Comparison of ENCODE assay signal across 8 cellular contexts in genomic region chrX:19455-19827, GRCh38.
DNase-seq lines count a peak whose midpoint lies in the region; ATAC-seq and TF ChIP-seq lines count a peak whose summit lies in the region.
"Not testable (repeated sequence)": the region's sequence is repeated elsewhere in the genome, so short reads cannot be mapped to it uniquely, and the experiment has no call there.

No MANE protein-coding gene starts in this region.

- H3K4me3 Mint-ChIP-seq in activated CD4-positive, alpha-beta T cell treated with anti-CD3 and anti-CD28 coated beads, Interleukin-2, amount 10 ng/mL, durations not matched to agents 24 days and 14 days; naive thymus-derived CD4-positive, alpha-beta T cell: not testable (repeated sequence)

- peak; percentile 58 for DNase-seq in activated CD4-positive, alpha-beta T cell treated with anti-CD3 and anti-CD28 coated beads, Interleukin-2, amount 10 ng/mL, durations not matched to agents 24 days and 14 days
- DNase-seq in naive thymus-derived CD4-positive, alpha-beta T cell = peak in 4 of 9 donors; percentile 1 to 12 (median 4)
- not testable (repeated sequence) for DNase-seq in upper lobe of left lung

- TF ChIP-seq EP300 in upper lobe of left lung (IDR thresholded peaks at IDR 0.05) = not testable (repeated sequence)

- H3K27me3 Mint-ChIP-seq in activated CD4-positive, alpha-beta T cell treated with anti-CD3 and anti-CD28 coated beads, Interleukin-2, amount 10 ng/mL, durations not matched to agents 24 days and 14 days; naive thymus-derived CD4-positive, alpha-beta T cell: not testable (repeated sequence)

- H3K36me3 ChIP-seq in Loucy (ENCODE audit: insufficient read depth, low read length); esophagus (ENCODE audit: control insufficient read depth in 2 of 2, insufficient read depth in 2 of 2, low read length in 1 of 2); naive thymus-derived CD4-positive, alpha-beta T cell (ENCODE audit: control insufficient read depth in 2 of 3, insufficient read depth in 3 of 3, low read length in 3 of 3); upper lobe of left lung: not testable (repeated sequence)

- not testable (repeated sequence) for H3K9me3 Mint-ChIP-seq in activated CD4-positive, alpha-beta T cell treated with anti-CD3 and anti-CD28 coated beads, Interleukin-2, amount 10 ng/mL, durations not matched to agents 24 days and 14 days; naive thymus-derived CD4-positive, alpha-beta T cell

- H4K20me1 ChIP-seq in Loucy (ENCODE audit: insufficient read depth, low read length, poor library complexity, severe bottlenecking) = not testable (repeated sequence)

- not testable (repeated sequence) for H3K9me3 ChIP-seq in Loucy (ENCODE audit: insufficient read depth, low read depth, low read length); esophagus (ENCODE audit: control insufficient read depth in 2 of 2, insufficient read depth in 1 of 2, low read depth in 1 of 2, low read length in 1 of 2); naive thymus-derived CD4-positive, alpha-beta T cell (ENCODE audit: control insufficient read depth in 2 of 3, low read length in 3 of 3); upper lobe of left lung

- not testable (repeated sequence) for H3K27ac Mint-ChIP-seq in activated CD4-positive, alpha-beta T cell treated with anti-CD3 and anti-CD28 coated beads, Interleukin-2, amount 10 ng/mL, durations not matched to agents 24 days and 14 days; naive thymus-derived CD4-positive, alpha-beta T cell

- intact Hi-C loops in activated CD4-positive, alpha-beta T cell treated with anti-CD3 and anti-CD28 coated beads, Interleukin-2, amount 10 ng/mL, durations not matched to agents 24 days and 14 days (cut with micrococcal nuclease); naive thymus-derived CD4-positive, alpha-beta T cell (cut with micrococcal nuclease): not testable (repeated sequence)

- H3K36me3 Mint-ChIP-seq in activated CD4-positive, alpha-beta T cell treated with anti-CD3 and anti-CD28 coated beads, Interleukin-2, amount 10 ng/mL, durations not matched to agents 24 days and 14 days (ENCODE audit: low read depth); naive thymus-derived CD4-positive, alpha-beta T cell: not testable (repeated sequence)

- H3K9me2 ChIP-seq in Loucy (replicated peaks; ENCODE audit: low read depth, low read length) = not testable (repeated sequence)

- not testable (repeated sequence) for H3K4me2 ChIP-seq in Loucy (ENCODE audit: low read depth, low read length, poor library complexity, severe bottlenecking)

- ATAC-seq in GM18502 (IDR thresholded peaks at IDR 0.05; ENCODE audit: poor library complexity, unreplicated experiment) (peak; percentile 11), GM19467 (IDR thresholded peaks at IDR 0.05; ENCODE audit: unreplicated experiment) (peak; percentile 22), HG02798 (IDR thresholded peaks at IDR 0.05; ENCODE audit: poor library complexity, unreplicated experiment) (peak; percentile 30), upper lobe of left lung (ENCODE audit: low FRiP score in 2 of 2) (peak in 1 of 2 donors; percentile 53)
- ATAC-seq in naive thymus-derived CD4-positive, alpha-beta T cell = peak; percentile 50

- not testable (repeated sequence) for H3K9ac ChIP-seq in Loucy (ENCODE audit: low read depth, low read length, poor library complexity, severe bottlenecking)

- H3K4me3 ChIP-seq in Loucy (ENCODE audit: low read length, poor library complexity, severe bottlenecking) = peak overlapping the region; percentile 56
- H3K4me3 ChIP-seq in esophagus (ENCODE audit: low read depth in 1 of 2, low read length in 2 of 2) = peak overlapping the region; percentile 26
- H3K4me3 ChIP-seq in naive thymus-derived CD4-positive, alpha-beta T cell (ENCODE audit: low read length) = not testable (repeated sequence)
- peak overlapping the region in 3 of 4 donors; percentile 40 to 43 (median 40) for H3K4me3 ChIP-seq in upper lobe of left lung

- not testable (repeated sequence) for H3K4me1 ChIP-seq in Loucy (ENCODE audit: insufficient read depth, low read length, poor library complexity, severe bottlenecking); esophagus (ENCODE audit: control insufficient read depth in 2 of 2, insufficient read depth in 2 of 2, low read length in 1 of 2); naive thymus-derived CD4-positive, alpha-beta T cell (ENCODE audit: control insufficient read depth in 2 of 2, insufficient read depth in 2 of 2, low read length in 2 of 2); upper lobe of left lung

- CTCF ChIA-PET in naive thymus-derived CD4-positive, alpha-beta T cell (lab: Charles Lee) = not testable (repeated sequence)

- not testable (repeated sequence) for H2AFZ ChIP-seq in Loucy (ENCODE audit: low read length)

- POLR2A ChIA-PET in naive thymus-derived CD4-positive, alpha-beta T cell (lab: Charles Lee) = not testable (repeated sequence)

- not testable (repeated sequence) for H3K4me1 Mint-ChIP-seq in activated CD4-positive, alpha-beta T cell treated with anti-CD3 and anti-CD28 coated beads, Interleukin-2, amount 10 ng/mL, durations not matched to agents 24 days and 14 days; naive thymus-derived CD4-positive, alpha-beta T cell

- H3K79me2 ChIP-seq in Loucy (ENCODE audit: insufficient read depth, low read length) = not testable (repeated sequence)

- not testable (repeated sequence) for H3K27me3 ChIP-seq in Loucy (ENCODE audit: insufficient read depth, low read length, poor library complexity, severe bottlenecking); esophagus (ENCODE audit: control insufficient read depth in 1 of 2, insufficient read depth in 2 of 2, low read length in 2 of 2); naive thymus-derived CD4-positive, alpha-beta T cell (ENCODE audit: control insufficient read depth in 2 of 2, insufficient read depth in 2 of 2, low read length in 2 of 2); upper lobe of left lung

- 20% methylated on average over 12 of the region's 41 CpGs; no CpG with 5 or more reads in 1 of the 2 donors for WGBS in esophagus, 2 donors
- no CpG with 5 or more reads among the region's 41 CpGs for WGBS in upper lobe of left lung, 2 donors

- not testable (repeated sequence) for TF ChIP-seq CTCF in Loucy (conservative IDR thresholded peaks at IDR 0.05; ENCODE audit: low read length); upper lobe of left lung (IDR thresholded peaks at IDR 0.05)

- not testable (repeated sequence) for H3K27ac ChIP-seq in esophagus (ENCODE audit: low read depth in 2 of 2, low read length in 1 of 2); naive thymus-derived CD4-positive, alpha-beta T cell (ENCODE audit: low read depth, low read length)
- H3K27ac ChIP-seq in upper lobe of left lung = peak overlapping the region in 1 of 4 donors; percentile 31

- not testable (repeated sequence) for H3F3A ChIP-seq in Loucy (ENCODE audit: low read depth)

- not testable (repeated sequence) for TF ChIP-seq POLR2A in upper lobe of left lung (IDR thresholded peaks at IDR 0.05)
